ENCODE assay signal across 28 cellular contexts in genomic region chr4:142818476-142818875, GRCh38. TPM values are rescaled to one million over a fixed set of nuclear protein-coding genes. Genes with fewer than 3 reads are reported as not detected.
DNase-seq lines count a peak whose midpoint lies in the region; ATAC-seq, FAIRE-seq and TF ChIP-seq lines count a peak whose summit lies in the region.
"Had no signal": no experiment of that assay in that cellular context is flagged by ENCODE, and none has a peak within 500 bp of the region (broad histone marks: within the 10 kb centered on the region; RNA-seq: fewer than 3 reads in every experiment).

No MANE protein-coding gene starts in this region.

- H3K9me3 ChIP-seq in fibroblast of lung (ENCODE audit: control insufficient read depth, insufficient read depth, low read depth, low read length) (no peaks in the 10 kb centered on the region), thoracic aorta (no peaks in the 10 kb centered on the region), upper lobe of right lung (no peaks in the 10 kb centered on the region)
- H3K9me3 ChIP-seq: colonic mucosa, gastrocnemius medialis had no signal

- H3K27ac ChIP-seq in fibroblast of lung (ENCODE audit: insufficient read depth, low read length) (peak overlapping the region; percentile 29), thoracic aorta (peak overlapping the region; percentile 71 to 74), upper lobe of right lung (no peak overlapping the region)
- H3K27ac ChIP-seq: colonic mucosa had no signal

- intact Hi-C loops in upper lobe of right lung (cut with DNase I), result no loop called here

- peak; percentile 80 for FAIRE-seq in G401.6 (lab: Jason Lieb, UNC)

- peak; percentile 5 for DNase-seq in RPMI7951 (ENCODE audit: low read depth)
- DNase-seq in fibroblast of lung (ENCODE audit: low read depth in 2 of 2), result peak in 1 of 2 donors; percentile 66
- no peak for DNase-seq in thoracic aorta (ENCODE audit: low spot score)
- no peak for DNase-seq in HK-2 (ENCODE audit: unreplicated experiment)
- no peak for DNase-seq in upper lobe of right lung
- no peak for DNase-seq in COLO829 (ENCODE audit: low spot score)
- DNase-seq: activated CD8-positive, alpha-beta T cell treated with anti-CD3 and anti-CD28 coated beads, Interleukin-2, amount 10 ng/mL, durations not matched to agents 7 days and 5 days; activated effector memory CD4-positive, alpha-beta T cell treated with anti-CD3 and anti-CD28 coated beads, Interleukin-2, amount 50 U/mL, for 16 hours; activated T-cell treated with anti-CD3 and anti-CD28 coated beads for 4 hours; CD4-positive, alpha-beta memory T cell; colonic mucosa; effector memory CD8-positive, alpha-beta T cell; gastrocnemius medialis; hippocampal formation; immature natural killer cell; mesendoderm; natural killer cell; NCI-H1417; NCI-H2081 treated with DMSO at 0.1 percent for 48 hours; NCI-H345; NCI-H774; retina; stimulated activated CD4-positive, alpha-beta T cell treated with anti-CD3 and anti-CD28 coated beads, Interleukin-4, amount 100 ng/mL, for 4 hours; stimulated activated naive CD4-positive, alpha-beta T cell had no signal

- no peaks in the 10 kb centered on the region for H3K36me3 ChIP-seq in fibroblast of lung (ENCODE audit: control insufficient read depth, insufficient read depth, low read length)
- H3K36me3 ChIP-seq in thoracic aorta, result no peaks in the 10 kb centered on the region
- H3K36me3 ChIP-seq in upper lobe of right lung, result no peaks in the 10 kb centered on the region
- H3K36me3 ChIP-seq: brain microvascular endothelial cell, colonic mucosa, gastrocnemius medialis had no signal

- H3K79me2 ChIP-seq in fibroblast of lung (ENCODE audit: control insufficient read depth, insufficient read depth, low read length), result no peaks in the 10 kb centered on the region

- no peak for TF ChIP-seq CTCF in fibroblast of lung (conservative IDR thresholded peaks at IDR 0.05 in 1 of 2, IDR thresholded peaks at IDR 0.05 in 1 of 2; ENCODE audit: low read depth in 1 of 2, low read length in 2 of 2)
- TF ChIP-seq CTCF in thoracic aorta (IDR thresholded peaks at IDR 0.05), result no peak
- TF ChIP-seq CTCF in upper lobe of right lung (IDR thresholded peaks at IDR 0.05), result no peak

- H2AFZ ChIP-seq in fibroblast of lung (ENCODE audit: low read length), result no peak overlapping the region

- H3K4me2 ChIP-seq in fibroblast of lung (ENCODE audit: extremely low read depth, insufficient read depth, low read length), result no peak overlapping the region

- no peak for ATAC-seq in thoracic aorta (ENCODE audit: insufficient number of reproducible peaks, low FRiP score, low read depth)
- ATAC-seq in GM21360 (IDR thresholded peaks at IDR 0.05; ENCODE audit: unreplicated experiment), result no peak
- no peak for ATAC-seq in upper lobe of right lung
- ATAC-seq: activated CD8-positive, alpha-beta T cell treated with anti-CD3 and anti-CD28 coated beads, Interleukin-2, amount 10 ng/mL, durations not matched to agents 7 days and 5 days; effector memory CD8-positive, alpha-beta T cell; gastrocnemius medialis; natural killer cell had no signal

- no peak overlapping the region for H3K4me3 ChIP-seq in fibroblast of lung (replicated peaks in 1 of 4; ENCODE audit: control extremely low read depth in 1 of 4, insufficient read depth in 1 of 4, low read depth in 3 of 4, low read length in 4 of 4)
- no peak overlapping the region for H3K4me3 ChIP-seq in thoracic aorta
- H3K4me3 ChIP-seq in upper lobe of right lung, result no peak overlapping the region
- H3K4me3 ChIP-seq: colonic mucosa, gastrocnemius medialis had no signal

- H3K27me3 ChIP-seq in fibroblast of lung (ENCODE audit: control insufficient read depth, insufficient read depth, low read length) (no peaks in the 10 kb centered on the region), thoracic aorta (replicated peaks; ENCODE audit: insufficient read depth) (no peaks in the 10 kb centered on the region), upper lobe of right lung (no peaks in the 10 kb centered on the region)
- H3K27me3 ChIP-seq: brain microvascular endothelial cell, colonic mucosa, gastrocnemius medialis had no signal

- H4K20me1 ChIP-seq in fibroblast of lung (ENCODE audit: control insufficient read depth, extremely low read depth, insufficient read depth, low read length), result no peaks in the 10 kb centered on the region

- H3K4me1 ChIP-seq in fibroblast of lung (ENCODE audit: control insufficient read depth, extremely low read depth, insufficient read depth, low read length) (peaks cover 9% of the 10 kb centered on the region), thoracic aorta (ENCODE audit: control insufficient read depth in 1 of 2, low read depth in 2 of 2) (peaks cover 11 to 37% of the 10 kb centered on the region in 2 donors), upper lobe of right lung (no peaks in the 10 kb centered on the region)
- H3K4me1 ChIP-seq: colonic mucosa had no signal

- H3K9ac ChIP-seq in fibroblast of lung (ENCODE audit: insufficient read depth, low read length), result no peak overlapping the region

RNA-seq across cellular contexts. Expression of gene INPP4B, which starts 27.6 kb away (rescaled TPM):
- 11.7 and 14.1 TPM in 2 replicates for total RNA-seq in RPMI7951 (2014; rRNA removed; shearing (Covaris generic))
- total RNA-seq in fibroblast of lung, result 9.2 and 19.7 TPM in 2 replicates
- polyA plus RNA-seq in fibroblast of lung, result 6.8 and 22.2 TPM in 2 replicates
- 4.1 and 12.9 TPM in 2 replicates for polyA plus RNA-seq in fibroblast of lung (2012)
- 5.3 and 18.8 TPM in 2 replicates for polyA minus RNA-seq in fibroblast of lung (ENCODE audit: low replicate concordance)
- 10 to 100 TPM; 21.1 to 30.4 TPM for total RNA-seq in thoracic aorta
- total RNA-seq in upper lobe of right lung, result 20.7 TPM
- total RNA-seq: OCI-LY7 had no signal
